Comparison of ENCODE assay signal across 32 cellular contexts in genomic region chr11:113256431-113257227, GRCh38. TPM values are rescaled to one million over a fixed set of nuclear protein-coding genes. Genes with fewer than 3 reads are reported as not detected.
A peak's percentile ranks its signal among the peaks of the same experiment; 100 is the strongest.
DNase-seq lines count a peak whose midpoint lies in the region; ATAC-seq and TF ChIP-seq lines count a peak whose summit lies in the region.
"Had no signal": no experiment of that assay in that cellular context is flagged by ENCODE, and none has a peak within 500 bp of the region (broad histone marks: within the 10 kb centered on the region; RNA-seq: fewer than 3 reads in every experiment).

No MANE protein-coding gene starts in this region.

- TF ChIP-seq CTCF in uterus (IDR thresholded peaks at IDR 0.05) = no peak

- no peak overlapping the region for H3K9ac ChIP-seq in SK-N-MC (ENCODE audit: insufficient read length)

- no peaks in the 10 kb centered on the region for H3K9me3 ChIP-seq in SK-N-MC (ENCODE audit: low read depth, low read length)
- H3K9me3 ChIP-seq in uterus = no peaks in the 10 kb centered on the region
- H3K9me3 ChIP-seq: A549, tibial artery had no signal

- intact Hi-C loops in Right ventricle myocardium inferior (cut with DNase I) = no loop called here
- intact Hi-C loops in cardiac septum (cut with DNase I) = no loop called here
- intact Hi-C loops in left ventricle myocardium superior (cut with micrococcal nuclease) = loop anchor here (10.0 kb wide), 1 partner anchor 122 kb away; no protein-coding TSS in a partner anchor
- intact Hi-C loops in uterus (cut with DNase I; ENCODE audit: low total_unique reads) = no loop called here

- peaks cover 0 to 5% of the 10 kb centered on the region in 2 donors for H3K4me1 ChIP-seq in uterus
- H3K4me1 ChIP-seq: A549, tibial artery had no signal

- no peak for TF ChIP-seq POLR2A in uterus (IDR thresholded peaks at IDR 0.05)

- DNase-seq in Right ventricle myocardium inferior (ENCODE audit: missing footprints) (no peak), cardiac septum (ENCODE audit: low spot score) (no peak), SK-N-MC (ENCODE audit: low read depth, low spot score) (peak; percentile 56), left ventricle myocardium superior (peak; percentile 57), uterus (no peak), NCI-H2081 treated with DMSO at 0.1 percent for 48 hours (lab: John Stamatoyannopoulos, UW) (no peak), NCI-H446 treated with DMSO at 0.1 percent for 48 hours (lab: John Stamatoyannopoulos, UW) (no peak)
- DNase-seq: activated CD4-positive, alpha-beta memory T cell treated with anti-CD3 and anti-CD28 coated beads, Interleukin-2, amount 10 ng/mL, durations not matched to agents 7 days and 5 days; activated CD4-positive, alpha-beta T cell treated with anti-CD3 and anti-CD28 coated beads for 1 hour; activated CD8-positive, alpha-beta memory T cell treated with anti-CD3 and anti-CD28 coated beads, Interleukin-2, amount 50 U/mL, for 48 hours; AML-193; amygdala; CD4-positive, alpha-beta T cell; cortex of kidney; endodermal cell; foreskin melanocyte; GDM1; H9; hypothalamus; midbrain; naive thymus-derived CD8-positive, alpha-beta T cell; NCI-H1092; NCI-H1930; NCI-H510A; stimulated activated naive CD8-positive, alpha-beta T cell treated with anti-CD3 and anti-CD28 coated beads, Interleukin-15, amount 100 ng/mL, for 72 hours; T-helper 17 cell; tibial artery had no signal

- no peaks in the 10 kb centered on the region for H3K27me3 ChIP-seq in uterus
- H3K27me3 ChIP-seq: tibial artery had no signal

- H3K27ac ChIP-seq in SK-N-MC = no peak overlapping the region
- H3K27ac ChIP-seq in uterus = peak overlapping the region; percentile 61 to 84
- H3K27ac ChIP-seq: A549, skin epidermis, tibial artery had no signal

- H3K36me3 ChIP-seq in SK-N-MC (ENCODE audit: insufficient read depth, low read length) (no peaks in the 10 kb centered on the region), uterus (no peaks in the 10 kb centered on the region)
- H3K36me3 ChIP-seq: tibial artery had no signal

- H3K4me3 ChIP-seq in SK-N-MC (peak overlapping the region; percentile 20; the same call in 1 of the 2 replicates), uterus (no peak overlapping the region)
- H3K4me3 ChIP-seq: A549, skin epidermis, tibial artery had no signal

- ATAC-seq in Right ventricle myocardium inferior = peak; percentile 87
- ATAC-seq in left ventricle myocardium superior = peak; percentile 89
- ATAC-seq in HG03045 (IDR thresholded peaks at IDR 0.05; ENCODE audit: unreplicated experiment) = no peak
- ATAC-seq: A549; activated T-helper 17 cell treated with anti-CD3 and anti-CD28 coated beads, Interleukin-2, amount 50 U/mL, for 72 hours; esophagus mucosa; naive thymus-derived CD8-positive, alpha-beta T cell; stimulated activated naive CD8-positive, alpha-beta T cell treated with anti-CD3 and anti-CD28 coated beads, Interleukin-15, amount 100 ng/mL, for 72 hours; T-helper 17 cell had no signal

RNA-seq across cellular contexts. Expression of gene TTC12, which starts 57.8 kb away (rescaled TPM):
- 5.3 TPM for total RNA-seq in Right ventricle myocardium inferior
- 12.0 TPM for total RNA-seq in cardiac septum
- total RNA-seq in left ventricle myocardium superior = 7.7 TPM
- 10 to 100 TPM in 2 of 4 donors, 1 to 10 TPM in 2; 2.4 to 27.5 (median 17.1) TPM for total RNA-seq in uterus

Comparison
In these comparisons a context has a peak if more than half of its experiments do, and no peak if none do; other contexts are left out.
1. DNase-seq: peak in SK-N-MC (single experiment) and left ventricle myocardium superior (single experiment); none in Right ventricle myocardium inferior (single experiment), cardiac septum (single experiment), uterus (0 of 2), NCI-H2081 treated with DMSO at 0.1 percent for 48 hours (single experiment) and NCI-H446 treated with DMSO at 0.1 percent for 48 hours (single experiment).